8 cellular contexts compared by ENCODE assay signal in genomic region chr10:91162495-91163268, GRCh38. TPM values are rescaled to one million over a fixed set of nuclear protein-coding genes. Genes with fewer than 3 reads are reported as not detected.
DNase-seq lines count a peak whose midpoint lies in the region; ATAC-seq and TF ChIP-seq lines count a peak whose summit lies in the region.

No MANE protein-coding gene starts in this region.

- no peaks in the 10 kb centered on the region for H3K27me3 Mint-ChIP-seq in naive thymus-derived CD8-positive, alpha-beta T cell

- no peaks in the 10 kb centered on the region for H3K9me3 ChIP-seq in Panc1 (ENCODE audit: control insufficient read depth, insufficient read depth, low read depth, low read length)

- H3K4me1 Mint-ChIP-seq in naive thymus-derived CD8-positive, alpha-beta T cell, result peaks cover 29 to 72% (median 47%) of the 10 kb centered on the region in 4 donors
- peaks cover 57% of the 10 kb centered on the region for H3K4me1 Mint-ChIP-seq in stimulated activated effector memory CD8-positive, alpha-beta T cell treated with anti-CD3 and anti-CD28 coated beads, Interleukin-12 subunit alpha, Interleukin-12 subunit beta, amount 100 ng/mL, for 72 hours

- CTCF ChIA-PET in Panc1 (lab: Charles Lee), result no interaction called here

- POLR2A ChIA-PET in Panc1 (lab: Charles Lee), result interaction anchor here (0.6 kb wide), 1 partner anchor 1159 kb away, joined by 3 read pairs; no protein-coding TSS in a partner anchor
- POLR2A ChIA-PET in naive thymus-derived CD8-positive, alpha-beta T cell (lab: Charles Lee), result interaction anchor here (0.5 to 4.1 kb wide), 34 partner anchors 9 to 1430 kb away, joined by 3 to 36 read pairs (median 4); partner anchors contain the start of genes BTAF1, PCGF5 and TNKS2

- in situ Hi-C loops in Panc1 (cut with HindIII; ENCODE audit: low pct_unique_long_range_greater_than_20kb, low sequenced_read_pairs), result no loop called here

- H3K27ac Mint-ChIP-seq in naive thymus-derived CD8-positive, alpha-beta T cell, result peak overlapping the region; percentile 82 to 100 (median 96)
- H3K27ac Mint-ChIP-seq in stimulated activated effector memory CD8-positive, alpha-beta T cell treated with anti-CD3 and anti-CD28 coated beads, Interleukin-12 subunit alpha, Interleukin-12 subunit beta, amount 100 ng/mL, for 72 hours, result peak overlapping the region; percentile 96

- peak overlapping the region; percentile 78 to 93 (median 86) for H3K4me3 Mint-ChIP-seq in naive thymus-derived CD8-positive, alpha-beta T cell
- peak overlapping the region; percentile 84 for H3K4me3 Mint-ChIP-seq in stimulated activated effector memory CD8-positive, alpha-beta T cell treated with anti-CD3 and anti-CD28 coated beads, Interleukin-12 subunit alpha, Interleukin-12 subunit beta, amount 100 ng/mL, for 72 hours

- H3K4me3 ChIP-seq in AG10803 (ENCODE audit: low read length), result peak overlapping the region; percentile 78
- peak overlapping the region; percentile 53 to 60 for H3K4me3 ChIP-seq in Panc1 (ENCODE audit: low read depth in 2 of 2, low read length in 2 of 2)

- intact Hi-C loops in Panc1 (cut with micrococcal nuclease; ENCODE audit: unreplicated experiment), result no loop called here

- ATAC-seq in GM18907 (IDR thresholded peaks at IDR 0.05; ENCODE audit: unreplicated experiment) (peak; percentile 59), HG03135 (IDR thresholded peaks at IDR 0.05; ENCODE audit: unreplicated experiment) (peak; percentile 49), Panc1 (peak; percentile 79)
- peak; percentile 47 to 59 for ATAC-seq in naive thymus-derived CD8-positive, alpha-beta T cell
- peak; percentile 70 for ATAC-seq in stimulated activated effector memory CD8-positive, alpha-beta T cell treated with anti-CD3 and anti-CD28 coated beads, Interleukin-12 subunit alpha, Interleukin-12 subunit beta, amount 100 ng/mL, for 72 hours

- TF ChIP-seq CTCF in AG10803 (conservative IDR thresholded peaks at IDR 0.05; ENCODE audit: low read length) (no peak), Panc1 (IDR thresholded peaks at IDR 0.05) (no peak)

- peaks cover 63% of the 10 kb centered on the region for H3K27me3 ChIP-seq in Panc1 (ENCODE audit: control insufficient read depth, insufficient read depth, low read length)

- 0 out of 2 replicates have a peak, but pooled peaks cover 4% of the 10 kb centered on the region for H3K4me1 ChIP-seq in Panc1 (ENCODE audit: control insufficient read depth, insufficient read depth, low read length)

- peak; percentile 76 for DNase-seq in AG10803 (ENCODE audit: low read depth)
- DNase-seq in Panc1 (ENCODE audit: low read depth, low spot score), result no peak
- peak; percentile 91 for DNase-seq in activated effector memory CD4-positive, alpha-beta T cell treated with anti-CD3 and anti-CD28 coated beads, Interleukin-2, amount 50 U/mL, for 16 hours
- DNase-seq in fibroblast of peridontal ligament (ENCODE audit: extremely low read depth), result peak; percentile 54
- peak; percentile 71 to 89 (median 82) for DNase-seq in naive thymus-derived CD8-positive, alpha-beta T cell
- DNase-seq in stimulated activated effector memory CD8-positive, alpha-beta T cell treated with anti-CD3 and anti-CD28 coated beads, Interleukin-12 subunit alpha, Interleukin-12 subunit beta, amount 100 ng/mL, for 72 hours (ENCODE audit: low spot score in 2 of 2), result peak; percentile 62 to 84

- peaks cover 4% of the 10 kb centered on the region; the same call in 1 of the 2 replicates for H3K36me3 ChIP-seq in Panc1 (ENCODE audit: control insufficient read depth, insufficient read depth, low read length)

- peaks cover 0 to 5% (median 2%) of the 10 kb centered on the region in 3 donors for H3K36me3 Mint-ChIP-seq in naive thymus-derived CD8-positive, alpha-beta T cell
- H3K36me3 Mint-ChIP-seq in stimulated activated effector memory CD8-positive, alpha-beta T cell treated with anti-CD3 and anti-CD28 coated beads, Interleukin-12 subunit alpha, Interleukin-12 subunit beta, amount 100 ng/mL, for 72 hours, result peaks cover 37% of the 10 kb centered on the region

- no peak overlapping the region for H3K27ac ChIP-seq in Panc1 (ENCODE audit: low read length)

- BruUV-seq in Panc1 (replicated peaks; lab: Mats Ljungman, UMichigan), result no TSS peak

- H3K9me3 Mint-ChIP-seq in naive thymus-derived CD8-positive, alpha-beta T cell, result peaks cover 0 to 10% (median 0%) of the 10 kb centered on the region in 9 donors
- no peaks in the 10 kb centered on the region for H3K9me3 Mint-ChIP-seq in stimulated activated effector memory CD8-positive, alpha-beta T cell treated with anti-CD3 and anti-CD28 coated beads, Interleukin-12 subunit alpha, Interleukin-12 subunit beta, amount 100 ng/mL, for 72 hours

RNA-seq across cellular contexts. Expression of gene PCGF5, which starts 57.8 kb away (rescaled TPM):
- 23.3 TPM for total RNA-seq in Panc1 (2021; ENCODE audit: unreplicated experiment)
- 14.6 TPM for polyA plus RNA-seq in Panc1 (2012; ENCODE audit: insufficient read length)
- total RNA-seq in naive thymus-derived CD8-positive, alpha-beta T cell, result 10 to 100 TPM; 51.1 to 51.7 TPM
- polyA plus RNA-seq in naive thymus-derived CD8-positive, alpha-beta T cell, result 10 to 100 TPM; 55.7 to 73.5 (median 60.8) TPM
